ENCODE assay signal across 26 cellular contexts in the genomic region with DNA sequence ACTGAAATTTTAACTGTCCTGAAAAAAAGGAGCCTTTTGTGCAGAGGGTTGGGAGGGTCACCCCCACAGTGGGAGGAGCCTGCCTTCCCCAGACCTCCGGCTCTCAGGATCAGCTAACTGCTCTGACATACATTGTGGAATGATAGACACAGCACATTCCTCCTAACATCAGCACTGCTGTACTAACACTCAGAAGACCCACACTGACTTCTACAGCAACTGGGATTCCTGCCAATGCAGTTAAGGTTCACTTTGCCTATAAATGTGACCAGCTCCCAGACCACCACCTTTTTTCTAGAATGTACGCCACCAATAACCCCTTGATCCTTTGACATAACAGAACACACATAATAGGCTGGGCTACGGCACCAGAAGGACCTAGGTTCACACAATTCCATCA. TPM values are rescaled to one million over a fixed set of nuclear protein-coding genes. Genes with fewer than 3 reads are reported as not detected.
DNase-seq lines count a peak whose midpoint lies in the region; ATAC-seq and TF ChIP-seq lines count a peak whose summit lies in the region.
"Had no signal": no experiment of that assay in that cellular context is flagged by ENCODE, and none has a peak within 500 bp of the region (broad histone marks: within the 10 kb centered on the region; RNA-seq: fewer than 3 reads in every experiment).

No MANE protein-coding gene starts in this region.

- DNase-seq in DMS 273 (lab: John Stamatoyannopoulos, UW; ENCODE audit: unreplicated experiment) = peak; percentile 14
- DNase-seq in DMS 273 treated with DMSO at 0.1 percent for 48 hours (lab: John Stamatoyannopoulos, UW) = no peak
- DNase-seq in T-helper 17 cell = no peak
- peak; percentile 70 for DNase-seq in islet precursor cell
- no peak for DNase-seq in type B pancreatic cell (ENCODE audit: extremely low spot score, unreplicated experiment)
- DNase-seq in mucosa of descending colon = no peak
- no peak for DNase-seq in activated CD8-positive, alpha-beta T cell treated with anti-CD3 and anti-CD28 coated beads for 36 hours
- no peak for DNase-seq in activated CD8-positive, alpha-beta memory T cell treated with anti-CD3 and anti-CD28 coated beads, Interleukin-2, amount 50 U/mL, for 4 hours
- DNase-seq: activated B cell treated with CpG ODN at 0.5 μM for 24 hours; activated CD4-positive, alpha-beta T cell treated with anti-CD3 and anti-CD28 coated beads, Interleukin-2, amount 50 U/mL, for 1 hour; activated naive CD4-positive, alpha-beta T cell treated with anti-CD3 and anti-CD28 coated beads for 36 hours; brain microvascular endothelial cell; CD4-positive, CD25-positive, alpha-beta regulatory T cell; DMS153; effector CD4-positive, alpha-beta T cell; Karpas-422; NCI-H1436; PC-3; posterior cingulate gyrus; Right ventricle myocardium superior; stimulated activated CD4-positive, alpha-beta T cell treated with anti-CD3 and anti-CD28 coated beads, Interleukin-12 subunit alpha, Interleukin-12 subunit beta, amount 100 ng/mL, for 4 hours; stimulated activated CD4-positive, alpha-beta T cell treated with anti-CD3 and anti-CD28 coated beads, Interleukin-4, amount 100 ng/mL, for 1 hour; T-helper 9 cell had no signal

- no peak overlapping the region for H3K4me3 ChIP-seq in mucosa of descending colon

- peaks cover 12% of the 10 kb centered on the region for H3K4me1 Mint-ChIP-seq in T-helper 17 cell
- H3K4me1 Mint-ChIP-seq in type B pancreatic cell (ENCODE audit: unreplicated experiment) = no peaks in the 10 kb centered on the region
- peaks cover 2% of the 10 kb centered on the region for H3K4me1 Mint-ChIP-seq in activated CD8-positive, alpha-beta T cell treated with anti-CD3 and anti-CD28 coated beads for 36 hours (ENCODE audit: low read depth)

- POLR2A ChIA-PET in activated CD8-positive, alpha-beta T cell treated with anti-CD3 and anti-CD28 coated beads for 36 hours (lab: Charles Lee) = no interaction called here

- ATAC-seq in T-helper 17 cell (no peak), mucosa of descending colon (no peak)
- ATAC-seq in activated CD8-positive, alpha-beta T cell treated with anti-CD3 and anti-CD28 coated beads for 36 hours = no peak
- ATAC-seq: HCT116, PC-3, sciatic nerve had no signal

- peak overlapping the region; percentile 21 for H3K4me3 Mint-ChIP-seq in T-helper 17 cell
- peak overlapping the region; percentile 3 for H3K4me3 Mint-ChIP-seq in type B pancreatic cell
- no peak overlapping the region for H3K4me3 Mint-ChIP-seq in activated CD8-positive, alpha-beta T cell treated with anti-CD3 and anti-CD28 coated beads for 36 hours
- H3K4me3 Mint-ChIP-seq: activated B cell treated with CpG ODN at 0.5 μM for 24 hours; activated naive CD4-positive, alpha-beta T cell treated with anti-CD3 and anti-CD28 coated beads for 36 hours; activated T-helper 1 cell treated with anti-CD3 and anti-CD28 coated beads, Interleukin-12 subunit alpha, Interleukin-12 subunit beta, Interleukin-2, Interleukin-4 antibody, amounts not matched to agents 30 ng/mL and 10 ng/mL and 1 ng/mL, durations not matched to agents 14 hours and 24 hours and 36 hours; CD4-positive, CD25-positive, alpha-beta regulatory T cell had no signal

- H3K27ac Mint-ChIP-seq in T-helper 17 cell (no peak overlapping the region), type B pancreatic cell (no peak overlapping the region)
- no peak overlapping the region for H3K27ac Mint-ChIP-seq in activated CD8-positive, alpha-beta T cell treated with anti-CD3 and anti-CD28 coated beads for 36 hours
- H3K27ac Mint-ChIP-seq: activated B cell treated with CpG ODN at 0.5 μM for 24 hours; activated naive CD4-positive, alpha-beta T cell treated with anti-CD3 and anti-CD28 coated beads for 36 hours; activated T-helper 1 cell treated with anti-CD3 and anti-CD28 coated beads, Interleukin-12 subunit alpha, Interleukin-12 subunit beta, Interleukin-2, Interleukin-4 antibody, amounts not matched to agents 30 ng/mL and 10 ng/mL and 1 ng/mL, durations not matched to agents 14 hours and 24 hours and 36 hours; CD4-positive, CD25-positive, alpha-beta regulatory T cell had no signal

- CTCF ChIA-PET in activated CD8-positive, alpha-beta T cell treated with anti-CD3 and anti-CD28 coated beads for 36 hours (lab: Charles Lee) = no interaction called here

- TF ChIP-seq CTCF in type B pancreatic cell (conservative IDR thresholded peaks at IDR 0.05) (no peak), mucosa of descending colon (IDR thresholded peaks at IDR 0.05) (no peak)
- TF ChIP-seq CTCF in activated CD8-positive, alpha-beta T cell treated with anti-CD3 and anti-CD28 coated beads for 36 hours (IDR thresholded peaks at IDR 0.05) = no peak

- no peaks in the 10 kb centered on the region for H3K9me3 Mint-ChIP-seq in type B pancreatic cell
- H3K9me3 Mint-ChIP-seq in activated CD8-positive, alpha-beta T cell treated with anti-CD3 and anti-CD28 coated beads for 36 hours = no peaks in the 10 kb centered on the region
- H3K9me3 Mint-ChIP-seq: activated B cell treated with CpG ODN at 0.5 μM for 24 hours; activated naive CD4-positive, alpha-beta T cell treated with anti-CD3 and anti-CD28 coated beads for 36 hours; activated T-helper 1 cell treated with anti-CD3 and anti-CD28 coated beads, Interleukin-12 subunit alpha, Interleukin-12 subunit beta, Interleukin-2, Interleukin-4 antibody, amounts not matched to agents 30 ng/mL and 10 ng/mL and 1 ng/mL, durations not matched to agents 14 hours and 24 hours and 36 hours had no signal

- intact Hi-C loops in mucosa of descending colon (cut with DNase I, micrococcal nuclease) = no loop called here
- intact Hi-C loops in activated CD8-positive, alpha-beta T cell treated with anti-CD3 and anti-CD28 coated beads for 36 hours (cut with micrococcal nuclease) = no loop called here

- H3K36me3 Mint-ChIP-seq in T-helper 17 cell (ENCODE audit: low read depth) (peaks cover 4% of the 10 kb centered on the region), type B pancreatic cell (no peaks in the 10 kb centered on the region)
- no peaks in the 10 kb centered on the region for H3K36me3 Mint-ChIP-seq in activated CD8-positive, alpha-beta T cell treated with anti-CD3 and anti-CD28 coated beads for 36 hours (ENCODE audit: low read depth)
- H3K36me3 Mint-ChIP-seq: CD4-positive, CD25-positive, alpha-beta regulatory T cell had no signal

- H3K9me3 ChIP-seq in T-helper 17 cell (ENCODE audit: control insufficient read depth, low read length, poor library complexity, severe bottlenecking) (no peaks in the 10 kb centered on the region), mucosa of descending colon (no peaks in the 10 kb centered on the region)

- H3K27me3 Mint-ChIP-seq in T-helper 17 cell (peaks cover 72% of the 10 kb centered on the region), type B pancreatic cell (peaks cover 86% of the 10 kb centered on the region)
- H3K27me3 Mint-ChIP-seq in activated CD8-positive, alpha-beta T cell treated with anti-CD3 and anti-CD28 coated beads for 36 hours = peaks cover 29% of the 10 kb centered on the region

- peaks cover 8% of the 10 kb centered on the region for H3K4me1 ChIP-seq in mucosa of descending colon (ENCODE audit: low read depth)

- H3K36me3 ChIP-seq in mucosa of descending colon (ENCODE audit: low read depth) = no peaks in the 10 kb centered on the region
- H3K36me3 ChIP-seq: brain microvascular endothelial cell had no signal

RNA-seq across cellular contexts. Expression of gene CPEB1, which starts 3.2 kb away (rescaled TPM):
- total RNA-seq in T-helper 17 cell (under 1 TPM; 0.32 to 0.50 TPM), type B pancreatic cell (ENCODE audit: low replicate concordance) (1.6 and 1.8 TPM in 2 replicates), mucosa of descending colon (10 to 100 TPM in 1 of 3 donors, 1 to 10 TPM in 1, under 1 TPM in 1; 0.61 to 11.8 (median 1.4) TPM)
- 1 to 10 TPM; 1.2 to 1.6 TPM for total RNA-seq in activated CD8-positive, alpha-beta T cell treated with anti-CD3 and anti-CD28 coated beads for 36 hours
- total RNA-seq: activated B cell treated with CpG ODN at 0.5 μM for 24 hours; activated T-helper 1 cell treated with anti-CD3 and anti-CD28 coated beads, Interleukin-12 subunit alpha, Interleukin-12 subunit beta, Interleukin-2, Interleukin-4 antibody, amounts not matched to agents 30 ng/mL and 10 ng/mL and 1 ng/mL, durations not matched to agents 14 hours and 24 hours and 36 hours; CD4-positive, CD25-positive, alpha-beta regulatory T cell had no signal

Comparison
In these comparisons a context has a peak if more than half of its experiments do, and no peak if none do; other contexts are left out.
1. DNase-seq: peak in DMS 273 (single experiment) and islet precursor cell (single experiment); none in DMS 273 treated with DMSO at 0.1 percent for 48 hours (single experiment), T-helper 17 cell (0 of 3), type B pancreatic cell (single experiment), mucosa of descending colon (0 of 3), activated CD8-positive, alpha-beta T cell treated with anti-CD3 and anti-CD28 coated beads for 36 hours (single experiment) and activated CD8-positive, alpha-beta memory T cell treated with anti-CD3 and anti-CD28 coated beads, Interleukin-2, amount 50 U/mL, for 4 hours (single experiment).